ENCODE assay signal across 10 cellular contexts in genomic region chr9:131411719-131412681, GRCh38. TPM values are rescaled to one million over a fixed set of nuclear protein-coding genes. Genes with fewer than 3 reads are reported as not detected.
DNase-seq lines count a peak whose midpoint lies in the region; ATAC-seq, FAIRE-seq and TF ChIP-seq lines count a peak whose summit lies in the region.
"Had no signal": no experiment of that assay in that cellular context is flagged by ENCODE, and none has a peak within 500 bp of the region (broad histone marks: within the 10 kb centered on the region; RNA-seq: fewer than 3 reads in every experiment).

No MANE protein-coding gene starts in this region.

- H3K27ac ChIP-seq in breast epithelium (no peak overlapping the region), keratinocyte (ENCODE audit: control insufficient read depth, insufficient read depth, low read length) (peak overlapping the region; percentile 28), tibial nerve (peak overlapping the region in 1 of 4 donors; percentile 52), Peyer's patch (no peak overlapping the region)

- dilution Hi-C loops in keratinocyte (cut with MboI; ENCODE audit: extremely low pct_ligation_motif_present, low sequenced_read_pairs), result no loop called here

- H3K9me3 ChIP-seq in breast epithelium, result no peaks in the 10 kb centered on the region
- H3K9me3 ChIP-seq in keratinocyte (ENCODE audit: control insufficient read depth, low read depth, low read length), result no peaks in the 10 kb centered on the region
- H3K9me3 ChIP-seq in tibial nerve, result no peaks in the 10 kb centered on the region
- no peaks in the 10 kb centered on the region for H3K9me3 ChIP-seq in Peyer's patch

- H3K4me1 ChIP-seq in breast epithelium (peaks cover 0 to 24% of the 10 kb centered on the region in 2 donors), keratinocyte (ENCODE audit: control insufficient read depth, extremely low read depth, insufficient read depth, low read length) (peaks cover 35% of the 10 kb centered on the region), tibial nerve (peaks cover 0 to 94% (median 61%) of the 10 kb centered on the region in 4 donors), Peyer's patch (peaks cover 6 to 79% (median 23%) of the 10 kb centered on the region in 4 donors)

- H3K9me3 Mint-ChIP-seq in MCF 10A (ENCODE audit: unreplicated experiment), result no peaks in the 10 kb centered on the region
- no peaks in the 10 kb centered on the region for H3K9me3 Mint-ChIP-seq in activated T-helper 17 cell treated with anti-CD3 and anti-CD28 coated beads, Interleukin-2, amount 50 U/mL, for 72 hours

- H3K4me3 Mint-ChIP-seq in MCF 10A (ENCODE audit: unreplicated experiment), result no peak overlapping the region
- no peak overlapping the region for H3K4me3 Mint-ChIP-seq in activated T-helper 17 cell treated with anti-CD3 and anti-CD28 coated beads, Interleukin-2, amount 50 U/mL, for 72 hours

- peak overlapping the region; percentile 8 for H3K9ac ChIP-seq in keratinocyte (ENCODE audit: control insufficient read depth, extremely low read depth, insufficient read depth, low read length)

- H3K79me2 ChIP-seq in keratinocyte (ENCODE audit: control insufficient read depth, insufficient read depth, low read length), result peaks cover 98% of the 10 kb centered on the region

- H3K36me3 ChIP-seq in breast epithelium (no peaks in the 10 kb centered on the region), keratinocyte (ENCODE audit: control insufficient read depth in 2 of 2, extremely low read depth in 1 of 2, insufficient read depth in 2 of 2, low read length in 2 of 2) (peaks cover 3 to 10% of the 10 kb centered on the region in 2 experiments), tibial nerve (no peaks in the 10 kb centered on the region), Peyer's patch (no peaks in the 10 kb centered on the region)

- intact Hi-C loops in MCF 10A (cut with micrococcal nuclease), result no loop called here
- intact Hi-C loops in breast epithelium (cut with DNase I; ENCODE audit: low total_unique reads), result no loop called here

- no peak overlapping the region for H3K4me2 ChIP-seq in keratinocyte (ENCODE audit: control insufficient read depth, extremely low read depth, insufficient read depth, low read depth, low read length)

- peaks cover 51% of the 10 kb centered on the region for H3K4me1 Mint-ChIP-seq in MCF 10A (ENCODE audit: insufficient read depth, unreplicated experiment)
- peaks cover 57% of the 10 kb centered on the region for H3K4me1 Mint-ChIP-seq in activated T-helper 17 cell treated with anti-CD3 and anti-CD28 coated beads, Interleukin-2, amount 50 U/mL, for 72 hours

- no peak for ATAC-seq in activated T-helper 17 cell treated with anti-CD3 and anti-CD28 coated beads, Interleukin-2, amount 50 U/mL, for 72 hours (replicated peaks)
- ATAC-seq in GM21515 (IDR thresholded peaks at IDR 0.05; ENCODE audit: unreplicated experiment), result no peak

- DNase-seq in MCF 10A (ENCODE audit: unreplicated experiment), result no peak
- DNase-seq in breast epithelium (ENCODE audit: low spot score in 2 of 2), result no peak
- DNase-seq in keratinocyte (ENCODE audit: low read depth, low spot score), result no peak
- DNase-seq in superior temporal gyrus (ENCODE audit: extremely low spot score), result peak; percentile 56
- DNase-seq in tibial nerve (ENCODE audit: low spot score in 2 of 2), result no peak
- DNase-seq in Peyer's patch, result no peak
- DNase-seq: activated gamma-delta T cell had no signal

- H3K27me3 Mint-ChIP-seq in MCF 10A (ENCODE audit: insufficient read depth, unreplicated experiment), result no peaks in the 10 kb centered on the region
- H3K27me3 Mint-ChIP-seq in activated T-helper 17 cell treated with anti-CD3 and anti-CD28 coated beads, Interleukin-2, amount 50 U/mL, for 72 hours, result no peaks in the 10 kb centered on the region

- CTCF ChIA-PET in MCF 10A (lab: Yijun Ruan, JAX), result interaction anchor here (0.6 to 1.7 kb wide), 7 partner anchors 13 to 1169 kb away, joined by 3 to 7 read pairs (median 4); no protein-coding TSS in a partner anchor

- TF ChIP-seq POLR2A in breast epithelium (IDR thresholded peaks at IDR 0.05), result no peak
- TF ChIP-seq POLR2A in tibial nerve (IDR thresholded peaks at IDR 0.05), result no peak
- no peak for TF ChIP-seq POLR2A in Peyer's patch (IDR thresholded peaks at IDR 0.05)

- H3K27me3 ChIP-seq in breast epithelium (no peaks in the 10 kb centered on the region), keratinocyte (ENCODE audit: control insufficient read depth, extremely low read depth, insufficient read depth, low read length) (no peaks in the 10 kb centered on the region), tibial nerve (no peaks in the 10 kb centered on the region), Peyer's patch (no peaks in the 10 kb centered on the region)

- peaks cover 28% of the 10 kb centered on the region for H3K36me3 Mint-ChIP-seq in MCF 10A (ENCODE audit: insufficient read depth, unreplicated experiment)
- H3K36me3 Mint-ChIP-seq in activated T-helper 17 cell treated with anti-CD3 and anti-CD28 coated beads, Interleukin-2, amount 50 U/mL, for 72 hours (ENCODE audit: low read depth), result peaks cover 39% of the 10 kb centered on the region

- H3K27ac Mint-ChIP-seq in MCF 10A (ENCODE audit: low read depth, unreplicated experiment), result peak overlapping the region; percentile 68
- peak overlapping the region; percentile 44 for H3K27ac Mint-ChIP-seq in activated T-helper 17 cell treated with anti-CD3 and anti-CD28 coated beads, Interleukin-2, amount 50 U/mL, for 72 hours

- peaks cover 9% of the 10 kb centered on the region for H3K9me1 ChIP-seq in keratinocyte (ENCODE audit: control insufficient read depth, extremely low read depth, insufficient read depth, low read length)

- TF ChIP-seq CTCF in MCF 10A (IDR thresholded peaks at IDR 0.05; ENCODE audit: unreplicated experiment), result no peak
- no peak for TF ChIP-seq CTCF in breast epithelium (IDR thresholded peaks at IDR 0.05)
- TF ChIP-seq CTCF in keratinocyte (optimal IDR thresholded peaks at IDR 0.05 in 1 of 3, IDR thresholded peaks at IDR 0.05 in 1 of 3, conservative IDR thresholded peaks at IDR 0.05 in 1 of 3; ENCODE audit: extremely low read depth in 1 of 3, insufficient read depth in 2 of 3, low read length in 3 of 3), result no peak
- no peak for TF ChIP-seq CTCF in tibial nerve (IDR thresholded peaks at IDR 0.05)
- TF ChIP-seq CTCF in Peyer's patch (IDR thresholded peaks at IDR 0.05), result no peak

- no peak overlapping the region for H3K4me3 ChIP-seq in breast epithelium
- no peak overlapping the region for H3K4me3 ChIP-seq in keratinocyte (ENCODE audit: control insufficient read depth in 2 of 3, extremely low read depth in 1 of 3, insufficient read depth in 2 of 3, low read depth in 1 of 3, low read length in 3 of 3)
- no peak overlapping the region for H3K4me3 ChIP-seq in tibial nerve
- no peak overlapping the region for H3K4me3 ChIP-seq in Peyer's patch

- TF ChIP-seq EP300 in tibial nerve (IDR thresholded peaks at IDR 0.05), result no peak

- peaks cover 65% of the 10 kb centered on the region for H4K20me1 ChIP-seq in keratinocyte (ENCODE audit: control insufficient read depth, extremely low read depth, insufficient read depth, low read length)

- no peak overlapping the region for H2AFZ ChIP-seq in keratinocyte (ENCODE audit: control insufficient read depth, low read length)

- BruUV-seq in MCF 10A (replicated peaks; lab: Mats Ljungman, UMichigan), result TSS peak; percentile 17

- FAIRE-seq in keratinocyte (lab: Jason Lieb, UNC), result no peak
- FAIRE-seq: G401.6 had no signal

- POLR2A ChIA-PET in MCF 10A (lab: Yijun Ruan, JAX), result interaction anchor here (0.6 to 1.6 kb wide), 5 partner anchors 9 to 17 kb away, joined by 3 to 7 read pairs (median 3); no protein-coding TSS in a partner anchor

- 59 to 63% methylated on average over 15 of the region's 15 CpGs for WGBS in tibial nerve, 2 donors

RNA-seq across cellular contexts. Expression of gene PRRC2B, which starts 18.1 kb away (rescaled TPM):
- total RNA-seq in MCF 10A (2022), result 173 and 186 TPM in 2 replicates
- total RNA-seq in breast epithelium, result 100 to 1,000 TPM in 2 of 3 donors, 10 to 100 TPM in 1; 95.9 to 143 (median 102) TPM
- total RNA-seq in activated T-helper 17 cell treated with anti-CD3 and anti-CD28 coated beads, Interleukin-2, amount 50 U/mL, for 72 hours, result 100 to 1,000 TPM; 136 to 157 TPM
- 15.2 to 38.8 TPM (median 20.8 TPM) in 3 replicates for polyA plus RNA-seq in keratinocyte
- 36.7 TPM for polyA plus RNA-seq in keratinocyte (2011; ENCODE audit: low read depth)
- polyA plus RNA-seq in keratinocyte (2011; cell fraction: cytosol; rRNA removed), result 26.1 and 27.0 TPM in 2 replicates
- polyA plus RNA-seq in keratinocyte (2011; cell fraction: nucleus; rRNA removed), result 170 and 203 TPM in 2 replicates
- 32.6 and 73.5 TPM in 2 replicates for polyA plus RNA-seq in keratinocyte (2012; ENCODE audit: low replicate concordance)
- polyA minus RNA-seq in keratinocyte, result 69.3 to 140 TPM (median 93.9 TPM) in 3 replicates
- 29.4 TPM for polyA minus RNA-seq in keratinocyte (2011; cell fraction: cytosol; rRNA and poly(A)+ RNA removed)
- polyA minus RNA-seq in keratinocyte (2011; cell fraction: nucleus; rRNA and poly(A)+ RNA removed), result 91.0 and 150 TPM in 2 replicates
- total RNA-seq in tibial nerve, result 100 to 1,000 TPM in 3 of 4 donors, 10 to 100 TPM in 1; 94.8 to 236 (median 174) TPM
- 100 to 1,000 TPM; 109 to 174 (median 149) TPM for total RNA-seq in Peyer's patch
